ENCODE assay signal across 1 cellular context in the genomic region with DNA sequence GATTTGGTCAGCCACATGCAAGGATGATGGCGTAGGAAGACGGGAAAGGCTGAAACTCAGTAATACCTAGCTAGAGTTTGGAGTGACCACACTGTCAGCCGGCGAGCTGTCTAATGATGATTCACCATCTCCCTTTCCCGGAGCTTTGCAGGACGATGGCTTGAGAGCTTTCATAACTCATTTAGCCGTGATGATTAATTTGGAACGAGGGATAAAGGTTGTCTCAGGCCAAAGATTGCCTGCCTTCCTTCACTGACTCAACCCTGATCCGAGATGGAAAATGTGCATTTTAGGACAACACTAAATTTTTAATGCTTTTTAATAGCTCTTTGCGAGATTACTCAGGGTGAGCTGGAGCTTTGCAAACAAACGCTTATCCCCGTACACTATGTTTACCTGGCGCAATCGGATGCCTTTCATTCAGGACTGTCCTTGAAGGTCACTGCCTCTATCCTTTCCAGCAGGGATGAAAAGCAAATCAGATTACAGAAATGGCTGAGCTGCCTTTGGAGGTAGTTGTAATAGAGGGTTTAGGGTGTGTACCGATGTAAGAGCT.
A peak's percentile ranks its signal among the peaks of the same experiment; 100 is the strongest.
TF ChIP-seq lines count a peak whose summit lies in the region.

No MANE protein-coding gene starts in this region.

TF ChIP-seq in HepG2, 621 proteins besides CTCF, POLR2A, EP300 and RAD21 (continued from another document):
- TF ChIP-seq, protein P1, sequence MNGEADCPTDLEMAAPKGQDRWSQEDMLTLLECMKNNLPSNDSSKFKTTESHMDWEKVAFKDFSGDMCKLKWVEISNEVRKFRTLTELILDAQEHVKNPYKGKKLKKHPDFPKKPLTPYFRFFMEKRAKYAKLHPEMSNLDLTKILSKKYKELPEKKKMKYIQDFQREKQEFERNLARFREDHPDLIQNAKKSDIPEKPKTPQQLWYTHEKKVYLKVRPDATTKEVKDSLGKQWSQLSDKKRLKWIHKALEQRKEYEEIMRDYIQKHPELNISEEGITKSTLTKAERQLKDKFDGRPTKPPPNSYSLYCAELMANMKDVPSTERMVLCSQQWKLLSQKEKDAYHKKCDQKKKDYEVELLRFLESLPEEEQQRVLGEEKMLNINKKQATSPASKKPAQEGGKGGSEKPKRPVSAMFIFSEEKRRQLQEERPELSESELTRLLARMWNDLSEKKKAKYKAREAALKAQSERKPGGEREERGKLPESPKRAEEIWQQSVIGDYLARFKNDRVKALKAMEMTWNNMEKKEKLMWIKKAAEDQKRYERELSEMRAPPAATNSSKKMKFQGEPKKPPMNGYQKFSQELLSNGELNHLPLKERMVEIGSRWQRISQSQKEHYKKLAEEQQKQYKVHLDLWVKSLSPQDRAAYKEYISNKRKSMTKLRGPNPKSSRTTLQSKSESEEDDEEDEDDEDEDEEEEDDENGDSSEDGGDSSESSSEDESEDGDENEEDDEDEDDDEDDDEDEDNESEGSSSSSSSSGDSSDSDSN (CRISPR knock-in tag; IDR thresholded peaks at IDR 0.05) = no peak
- TF ChIP-seq REL (CRISPR knock-in tag; conservative IDR thresholded peaks at IDR 0.05) (no peak), CHD4 (IDR thresholded peaks at IDR 0.05; ENCODE audit: borderline replicate concordance, low read length) (no peak), ZNF251 (CRISPR knock-in tag; IDR thresholded peaks at IDR 0.05) (no peak), FOXA3 (CRISPR knock-in tag; IDR thresholded peaks at IDR 0.05) (peak; percentile 49; the same call in 1 of the 2 replicates), CEBPB (IDR thresholded peaks at IDR 0.05; ENCODE audit: borderline replicate concordance, low read depth, low read length) (0 out of 2 replicates have a peak, but pooled peaks have one; percentile 36), ESRRA (CRISPR knock-in tag; IDR thresholded peaks at IDR 0.05; ENCODE audit: low read depth) (0 out of 2 replicates have a peak, but pooled peaks have one; percentile 39), FOSL2 (CRISPR knock-in tag; IDR thresholded peaks at IDR 0.05) (peak; percentile 68), FOXA1 (IDR thresholded peaks at IDR 0.05) (no peak), FOXA1 (CRISPR knock-in tag; IDR thresholded peaks at IDR 0.05) (0 out of 2 replicates have a peak, but pooled peaks have one; percentile 53), CEBPG (CRISPR knock-in tag; IDR thresholded peaks at IDR 0.05) (0 out of 2 replicates have a peak, but pooled peaks have one; percentile 22), GATAD2A (CRISPR knock-in tag; IDR thresholded peaks at IDR 0.05) (0 out of 2 replicates have a peak, but pooled peaks have one; percentile 27), HDAC1 (CRISPR knock-in tag; IDR thresholded peaks at IDR 0.05) (0 out of 2 replicates have a peak, but pooled peaks have one; percentile 22)
- TF ChIP-seq, protein P2, sequence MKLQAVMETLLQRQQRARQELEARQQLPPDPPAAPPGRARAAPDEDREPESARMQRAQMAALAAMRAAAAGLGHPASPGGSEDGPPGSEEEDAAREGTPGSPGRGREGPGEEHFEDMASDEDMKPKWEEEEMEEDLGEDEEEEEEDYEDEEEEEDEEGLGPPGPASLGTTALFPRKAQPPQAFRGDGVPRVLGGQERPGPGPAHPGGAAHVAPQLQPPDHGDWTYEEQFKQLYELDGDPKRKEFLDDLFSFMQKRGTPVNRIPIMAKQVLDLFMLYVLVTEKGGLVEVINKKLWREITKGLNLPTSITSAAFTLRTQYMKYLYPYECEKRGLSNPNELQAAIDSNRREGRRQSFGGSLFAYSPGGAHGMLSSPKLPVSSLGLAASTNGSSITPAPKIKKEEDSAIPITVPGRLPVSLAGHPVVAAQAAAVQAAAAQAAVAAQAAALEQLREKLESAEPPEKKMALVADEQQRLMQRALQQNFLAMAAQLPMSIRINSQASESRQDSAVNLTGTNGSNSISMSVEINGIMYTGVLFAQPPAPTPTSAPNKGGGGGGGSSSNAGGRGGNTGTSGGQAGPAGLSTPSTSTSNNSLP (IDR thresholded peaks at IDR 0.05; ENCODE audit: low read depth, low read length) = peak; percentile 72
